12 cellular contexts compared by ENCODE assay signal in the genomic region with DNA sequence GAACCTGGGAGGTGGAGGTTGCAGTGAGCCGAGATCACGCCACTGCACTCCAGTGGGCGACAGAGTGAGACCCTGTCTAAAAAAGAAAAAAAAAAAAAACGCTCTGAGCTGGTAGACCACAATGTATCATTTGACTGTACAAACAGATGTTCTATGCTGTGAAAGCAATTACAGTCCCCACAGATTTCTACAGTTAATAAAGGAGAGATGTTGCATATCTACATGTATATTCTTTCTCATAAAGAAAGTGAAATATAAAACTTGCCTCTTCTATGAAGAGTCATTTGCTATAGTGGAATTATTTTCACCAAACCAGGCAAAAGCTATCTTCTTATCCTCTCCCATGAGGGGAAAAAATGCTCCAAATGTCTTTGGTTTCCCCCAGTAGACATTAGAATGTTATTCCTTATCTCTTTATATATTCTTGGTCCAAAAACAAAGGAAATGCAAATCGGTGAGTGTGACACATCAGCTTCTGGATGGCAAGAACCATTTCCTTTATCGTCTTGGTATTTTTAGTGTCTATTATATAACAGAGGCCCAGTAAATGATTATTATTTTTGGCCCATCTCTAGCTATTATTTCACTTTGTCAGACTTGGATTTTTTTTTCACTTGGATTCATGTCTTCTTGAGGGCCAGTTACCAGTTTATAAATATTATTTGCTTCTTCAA.
DNase-seq lines count a peak whose midpoint lies in the region; ATAC-seq and TF ChIP-seq lines count a peak whose summit lies in the region.
"Had no signal": no experiment of that assay in that cellular context is flagged by ENCODE, and none has a peak within 500 bp of the region (broad histone marks: within the 10 kb centered on the region; RNA-seq: fewer than 3 reads in every experiment).

No MANE protein-coding gene starts in this region.

- H3K4me1 Mint-ChIP-seq in activated naive CD4-positive, alpha-beta T cell treated with anti-CD3 and anti-CD28 coated beads for 36 hours (ENCODE audit: low read depth): no peaks in the 10 kb centered on the region

- H3K36me3 Mint-ChIP-seq in activated naive CD4-positive, alpha-beta T cell treated with anti-CD3 and anti-CD28 coated beads for 36 hours (ENCODE audit: low read depth): peaks cover 18% of the 10 kb centered on the region

- ATAC-seq in GM19397 (IDR thresholded peaks at IDR 0.05; ENCODE audit: unreplicated experiment): peak; percentile 42
- peak; percentile 89 for ATAC-seq in HG02938 (IDR thresholded peaks at IDR 0.05; ENCODE audit: unreplicated experiment)
- ATAC-seq in left lobe of liver: no peak
- ATAC-seq: body of pancreas, sciatic nerve had no signal

- DNase-seq in GM10248 (ENCODE audit: extremely low spot score) (peak; percentile 23), NCI-H526 treated with DMSO at 0.1 percent for 48 hours (lab: John Stamatoyannopoulos, UW) (peak; percentile 49), left lobe of liver (ENCODE audit: low spot score) (no peak), iPS-NIHi11 (ENCODE audit: low spot score) (no peak), pons (ENCODE audit: low spot score) (no peak)
- no peak for DNase-seq in activated naive CD4-positive, alpha-beta T cell treated with anti-CD3 and anti-CD28 coated beads for 36 hours
- DNase-seq: body of pancreas, glutamatergic neuron, NCI-H2227 treated with DMSO at 0.1 percent for 48 hours had no signal

- intact Hi-C loops in activated naive CD4-positive, alpha-beta T cell treated with anti-CD3 and anti-CD28 coated beads for 36 hours (cut with micrococcal nuclease): no loop called here

- H3K9me3 Mint-ChIP-seq in activated naive CD4-positive, alpha-beta T cell treated with anti-CD3 and anti-CD28 coated beads for 36 hours: no peaks in the 10 kb centered on the region

- CTCF ChIA-PET in GM10248 (lab: Yijun Ruan, JAX): no interaction called here
- CTCF ChIA-PET in activated naive CD4-positive, alpha-beta T cell treated with anti-CD3 and anti-CD28 coated beads for 36 hours (lab: Charles Lee): interaction anchor here (0.5 to 0.6 kb wide), 2 partner anchors 989 to 1101 kb away, joined by 3 to 4 read pairs; no protein-coding TSS in a partner anchor

- H3K27me3 Mint-ChIP-seq in activated naive CD4-positive, alpha-beta T cell treated with anti-CD3 and anti-CD28 coated beads for 36 hours (ENCODE audit: low read depth): no peaks in the 10 kb centered on the region

- no peak overlapping the region for H3K27ac Mint-ChIP-seq in activated naive CD4-positive, alpha-beta T cell treated with anti-CD3 and anti-CD28 coated beads for 36 hours

- no peak overlapping the region for H3K4me3 Mint-ChIP-seq in activated naive CD4-positive, alpha-beta T cell treated with anti-CD3 and anti-CD28 coated beads for 36 hours

- POLR2A ChIA-PET in GM10248 (lab: Yijun Ruan, JAX): no interaction called here

- no peak for TF ChIP-seq CTCF in GM10248 (IDR thresholded peaks at IDR 0.05; ENCODE audit: control extremely low read depth, extremely low read depth, low read depth, missing control alignments)

Comparison
In these comparisons a context has a peak if more than half of its experiments do, and no peak if none do; other contexts are left out.
1. DNase-seq: peak in GM10248 (single experiment) and NCI-H526 treated with DMSO at 0.1 percent for 48 hours (single experiment); none in left lobe of liver (single experiment), activated naive CD4-positive, alpha-beta T cell treated with anti-CD3 and anti-CD28 coated beads for 36 hours (single experiment), iPS-NIHi11 (single experiment) and pons (single experiment).